17 cellular contexts compared by ENCODE assay signal in the genomic region with DNA sequence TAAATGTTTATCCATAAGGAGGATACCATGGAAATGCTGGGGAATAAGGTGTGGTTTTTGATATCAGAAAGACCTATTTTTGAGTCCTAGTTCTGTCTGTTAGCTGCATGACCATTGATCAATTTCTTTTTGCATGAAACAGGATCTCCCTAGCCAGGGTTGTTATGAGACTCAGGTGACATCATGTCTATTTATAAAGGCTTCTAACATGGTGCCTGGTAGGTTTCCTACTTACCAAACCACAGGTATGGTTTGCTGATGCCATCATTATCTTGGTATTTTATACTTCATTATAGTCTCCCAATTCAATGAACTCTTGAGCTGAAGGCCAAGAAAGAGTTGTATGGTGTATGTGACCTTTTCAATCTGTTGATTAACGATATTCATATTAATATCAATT.
DNase-seq lines count a peak whose midpoint lies in the region; ATAC-seq, FAIRE-seq and TF ChIP-seq lines count a peak whose summit lies in the region.
"Had no signal": no experiment of that assay in that cellular context is flagged by ENCODE, and none has a peak within 500 bp of the region (broad histone marks: within the 10 kb centered on the region; RNA-seq: fewer than 3 reads in every experiment).

No MANE protein-coding gene starts in this region.

- H3K36me3 Mint-ChIP-seq in astrocyte (ENCODE audit: low read depth, unreplicated experiment) = peaks cover 10% of the 10 kb centered on the region
- H3K36me3 Mint-ChIP-seq: CD4-positive, alpha-beta memory T cell had no signal

- TF ChIP-seq POLR2A in sigmoid colon (IDR thresholded peaks at IDR 0.05) = no peak
- no peak for TF ChIP-seq POLR2A in thyroid gland (IDR thresholded peaks at IDR 0.05)

- H3K4me1 ChIP-seq in MM.1S (ENCODE audit: low read length) (no peaks in the 10 kb centered on the region), astrocyte (ENCODE audit: insufficient read depth, low read length) (no peaks in the 10 kb centered on the region), sigmoid colon (no peaks in the 10 kb centered on the region), thyroid gland (no peaks in the 10 kb centered on the region)
- H3K4me1 ChIP-seq: A549, BE2C, HAP-1 had no signal

- H3K27me3 ChIP-seq in MM.1S (replicated peaks; ENCODE audit: insufficient read depth, low read length) (no peaks in the 10 kb centered on the region), astrocyte (ENCODE audit: insufficient read depth, low read length) (no peaks in the 10 kb centered on the region), neural cell (ENCODE audit: insufficient read depth, low read depth, low read length) (no peaks in the 10 kb centered on the region), sigmoid colon (no peaks in the 10 kb centered on the region), thyroid gland (no peaks in the 10 kb centered on the region)
- H3K27me3 ChIP-seq: BE2C had no signal

- H3K27ac Mint-ChIP-seq in astrocyte (ENCODE audit: unreplicated experiment) = peak overlapping the region; percentile 22
- H3K27ac Mint-ChIP-seq: CD4-positive, alpha-beta memory T cell had no signal

- no peak overlapping the region for H3K4me3 Mint-ChIP-seq in astrocyte (ENCODE audit: unreplicated experiment)
- H3K4me3 Mint-ChIP-seq: CD4-positive, alpha-beta memory T cell had no signal

- no peak for TF ChIP-seq CTCF in MM.1S (IDR thresholded peaks at IDR 0.05; ENCODE audit: low read length)
- no peak for TF ChIP-seq CTCF in astrocyte (IDR thresholded peaks at IDR 0.05; ENCODE audit: insufficient read depth, low read depth, low read length)
- TF ChIP-seq CTCF in neural cell (IDR thresholded peaks at IDR 0.05; ENCODE audit: poor library complexity, severe bottlenecking) = no peak
- no peak for TF ChIP-seq CTCF in sigmoid colon (IDR thresholded peaks at IDR 0.05)
- TF ChIP-seq CTCF in thyroid gland (IDR thresholded peaks at IDR 0.05) = no peak

- H3K9ac ChIP-seq in MM.1S (ENCODE audit: low read length) = no peak overlapping the region
- no peak overlapping the region for H3K9ac ChIP-seq in astrocyte (ENCODE audit: low read length)
- H3K9ac ChIP-seq in neural cell (ENCODE audit: low read length) = no peak overlapping the region

- ATAC-seq in GM18498 (IDR thresholded peaks at IDR 0.05; ENCODE audit: unreplicated experiment) = no peak
- ATAC-seq: A549 had no signal

- TF ChIP-seq EP300 in neural cell (conservative IDR thresholded peaks at IDR 0.05; ENCODE audit: poor library complexity, severe bottlenecking) (no peak), sigmoid colon (IDR thresholded peaks at IDR 0.05) (no peak)

- peaks cover 18% of the 10 kb centered on the region for H3K4me1 Mint-ChIP-seq in astrocyte (ENCODE audit: low read depth, unreplicated experiment)
- H3K4me1 Mint-ChIP-seq: CD4-positive, alpha-beta memory T cell had no signal

- H3K79me2 ChIP-seq in MM.1S (ENCODE audit: low read length) (no peaks in the 10 kb centered on the region), astrocyte (ENCODE audit: insufficient read depth, low read length) (no peaks in the 10 kb centered on the region), neural cell (replicated peaks; ENCODE audit: insufficient read depth, low read length) (no peaks in the 10 kb centered on the region)

- H3K27me3 Mint-ChIP-seq in astrocyte (ENCODE audit: low read depth, unreplicated experiment) = no peaks in the 10 kb centered on the region

- H3F3A ChIP-seq in MM.1S (ENCODE audit: insufficient read depth, low read length) = no peaks in the 10 kb centered on the region
- H3F3A ChIP-seq in neural cell (ENCODE audit: insufficient read depth, low read length, poor library complexity, severe bottlenecking) = no peaks in the 10 kb centered on the region

- H3K36me3 ChIP-seq in MM.1S (replicated peaks; ENCODE audit: insufficient read depth, low read length) (no peaks in the 10 kb centered on the region), astrocyte (ENCODE audit: insufficient read depth, low read length) (no peaks in the 10 kb centered on the region), neural cell (ENCODE audit: insufficient read depth, low read length) (no peaks in the 10 kb centered on the region), sigmoid colon (no peaks in the 10 kb centered on the region), thyroid gland (no peaks in the 10 kb centered on the region)
- H3K36me3 ChIP-seq: BE2C, HAP-1 had no signal

- H3K9me3 ChIP-seq in MM.1S (replicated peaks; ENCODE audit: insufficient read depth, low read length) (no peaks in the 10 kb centered on the region), astrocyte (ENCODE audit: insufficient read depth, low read depth, low read length) (no peaks in the 10 kb centered on the region), neural cell (ENCODE audit: low read length) (no peaks in the 10 kb centered on the region), sigmoid colon (no peaks in the 10 kb centered on the region), thyroid gland (no peaks in the 10 kb centered on the region)
- H3K9me3 ChIP-seq: A549, BE2C, HAP-1 had no signal

- H2AFZ ChIP-seq in MM.1S (ENCODE audit: low read length) = no peak overlapping the region
- H2AFZ ChIP-seq in astrocyte (ENCODE audit: low read depth, low read length) = no peak overlapping the region
- no peak overlapping the region for H2AFZ ChIP-seq in neural cell (ENCODE audit: low read depth, low read length)

- H4K20me1 ChIP-seq in MM.1S (ENCODE audit: insufficient read depth, low read length) (no peaks in the 10 kb centered on the region), astrocyte (ENCODE audit: insufficient read depth, low read length) (no peaks in the 10 kb centered on the region), neural cell (ENCODE audit: insufficient read depth) (no peaks in the 10 kb centered on the region)

- no peak overlapping the region for H3K4me3 ChIP-seq in MM.1S (ENCODE audit: low read length)
- no peak overlapping the region for H3K4me3 ChIP-seq in astrocyte (ENCODE audit: insufficient read depth, low read depth, low read length)
- H3K4me3 ChIP-seq in neural cell (ENCODE audit: low read length) = peak overlapping the region; percentile 14
- H3K4me3 ChIP-seq in sigmoid colon = no peak overlapping the region
- H3K4me3 ChIP-seq in thyroid gland (replicated peaks in 1 of 3) = no peak overlapping the region
- H3K4me3 ChIP-seq: A549, HAP-1 had no signal

- H3K27ac ChIP-seq in MM.1S (ENCODE audit: low read length) = no peak overlapping the region
- H3K27ac ChIP-seq in astrocyte (ENCODE audit: low read depth, low read length) = no peak overlapping the region
- peak overlapping the region; percentile 61 for H3K27ac ChIP-seq in neural cell (ENCODE audit: low read length)
- no peak overlapping the region for H3K27ac ChIP-seq in sigmoid colon
- no peak overlapping the region for H3K27ac ChIP-seq in thyroid gland
- H3K27ac ChIP-seq: A549, C4-2B had no signal

- peak; percentile 42 for DNase-seq in M059J (ENCODE audit: low read depth)
- peak; percentile 51 for DNase-seq in MM.1S
- peak; percentile 16 for DNase-seq in astrocyte (ENCODE audit: low read depth)
- no peak for DNase-seq in sigmoid colon
- no peak for DNase-seq in SHP77 (lab: John Stamatoyannopoulos, UW)
- no peak for DNase-seq in thyroid gland
- DNase-seq: BE2C; CD4-positive, alpha-beta memory T cell; DND-41; GDM1 had no signal

- WGBS in sigmoid colon, 2 donors = 84 to 86% methylated on average over 1 of the region's 1 CpG
- 88 to 94% methylated on average over 1 of the region's 1 CpG for WGBS in thyroid gland, 2 donors

- H3K9me3 Mint-ChIP-seq in astrocyte (ENCODE audit: unreplicated experiment) = no peaks in the 10 kb centered on the region

- H3K4me2 ChIP-seq in MM.1S (ENCODE audit: low read depth, low read length) (no peak overlapping the region), astrocyte (ENCODE audit: low read length) (no peak overlapping the region), neural cell (ENCODE audit: low read length) (peak overlapping the region; percentile 10)
- H3K4me2 ChIP-seq: A549 had no signal

- FAIRE-seq in astrocyte (lab: Jason Lieb, UNC) = no peak
- FAIRE-seq: A549, GM12892, H1 had no signal

- H3K9me2 ChIP-seq in MM.1S (replicated peaks; ENCODE audit: insufficient read depth, low read length) (no peaks in the 10 kb centered on the region), neural cell (ENCODE audit: insufficient read depth, low read length) (no peaks in the 10 kb centered on the region)

- TF ChIP-seq RAD21 in neural cell (conservative IDR thresholded peaks at IDR 0.05) = no peak

- intact Hi-C loops in sigmoid colon (cut with DNase I) (no loop called here), thyroid gland (cut with DNase I) (no loop called here)

TF ChIP-seq in neural cell, 6 proteins besides CTCF, POLR2A, EP300 and RAD21:
- TF ChIP-seq, protein P1, sequence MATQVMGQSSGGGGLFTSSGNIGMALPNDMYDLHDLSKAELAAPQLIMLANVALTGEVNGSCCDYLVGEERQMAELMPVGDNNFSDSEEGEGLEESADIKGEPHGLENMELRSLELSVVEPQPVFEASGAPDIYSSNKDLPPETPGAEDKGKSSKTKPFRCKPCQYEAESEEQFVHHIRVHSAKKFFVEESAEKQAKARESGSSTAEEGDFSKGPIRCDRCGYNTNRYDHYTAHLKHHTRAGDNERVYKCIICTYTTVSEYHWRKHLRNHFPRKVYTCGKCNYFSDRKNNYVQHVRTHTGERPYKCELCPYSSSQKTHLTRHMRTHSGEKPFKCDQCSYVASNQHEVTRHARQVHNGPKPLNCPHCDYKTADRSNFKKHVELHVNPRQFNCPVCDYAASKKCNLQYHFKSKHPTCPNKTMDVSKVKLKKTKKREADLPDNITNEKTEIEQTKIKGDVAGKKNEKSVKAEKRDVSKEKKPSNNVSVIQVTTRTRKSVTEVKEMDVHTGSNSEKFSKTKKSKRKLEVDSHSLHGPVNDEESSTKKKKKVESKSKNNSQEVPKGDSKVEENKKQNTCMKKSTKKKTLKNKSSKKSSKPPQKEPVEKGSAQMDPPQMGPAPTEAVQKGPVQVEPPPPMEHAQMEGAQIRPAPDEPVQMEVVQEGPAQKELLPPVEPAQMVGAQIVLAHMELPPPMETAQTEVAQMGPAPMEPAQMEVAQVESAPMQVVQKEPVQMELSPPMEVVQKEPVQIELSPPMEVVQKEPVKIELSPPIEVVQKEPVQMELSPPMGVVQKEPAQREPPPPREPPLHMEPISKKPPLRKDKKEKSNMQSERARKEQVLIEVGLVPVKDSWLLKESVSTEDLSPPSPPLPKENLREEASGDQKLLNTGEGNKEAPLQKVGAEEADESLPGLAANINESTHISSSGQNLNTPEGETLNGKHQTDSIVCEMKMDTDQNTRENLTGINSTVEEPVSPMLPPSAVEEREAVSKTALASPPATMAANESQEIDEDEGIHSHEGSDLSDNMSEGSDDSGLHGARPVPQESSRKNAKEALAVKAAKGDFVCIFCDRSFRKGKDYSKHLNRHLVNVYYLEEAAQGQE (IDR thresholded peaks at IDR 0.05; ENCODE audit: borderline replicate concordance) = no peak
- no peak for TF ChIP-seq POLR2AphosphoS5 (IDR thresholded peaks at IDR 0.05)
- TF ChIP-seq TAF1 (IDR thresholded peaks at IDR 0.05; ENCODE audit: low read depth) = no peak
- TF ChIP-seq EZH2 (IDR thresholded peaks at IDR 0.05; ENCODE audit: borderline replicate concordance, insufficient read depth, low read length, poor library complexity, severe bottlenecking) = no peak
- TF ChIP-seq MXI1 (conservative IDR thresholded peaks at IDR 0.05; ENCODE audit: poor library complexity, severe bottlenecking) = no peak
- TF ChIP-seq SMC3 (conservative IDR thresholded peaks at IDR 0.05; ENCODE audit: poor library complexity) = no peak

Comparison
In these comparisons a context has a peak if more than half of its experiments do, and no peak if none do; other contexts are left out.
1. DNase-seq: peak in M059J (single experiment), MM.1S (single experiment) and astrocyte (single experiment); none in sigmoid colon (single experiment), SHP77 (0 of 2) and thyroid gland (0 of 2).